20 cellular contexts compared by ENCODE assay signal in the genomic region with DNA sequence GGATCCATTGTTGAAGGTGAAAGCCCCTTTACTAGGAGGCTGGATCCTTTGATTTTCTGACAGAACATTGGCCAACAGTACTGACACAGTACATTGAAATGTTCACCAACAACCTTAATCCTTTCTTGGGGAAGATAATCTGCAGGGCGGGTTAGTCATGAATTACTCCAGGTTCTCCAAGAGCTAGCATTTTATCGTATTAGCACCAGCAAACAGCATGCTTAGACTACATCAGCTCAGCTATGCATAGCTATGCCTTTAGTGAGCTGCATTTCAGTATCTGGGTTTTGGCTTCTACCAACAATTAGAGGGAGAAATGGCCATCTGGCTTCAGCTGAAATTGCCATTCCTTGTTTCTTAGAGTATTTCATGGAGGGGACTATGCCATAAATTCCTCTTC. TPM values are rescaled to one million over a fixed set of nuclear protein-coding genes. Genes with fewer than 3 reads are reported as not detected.
DNase-seq lines count a peak whose midpoint lies in the region; ATAC-seq, FAIRE-seq and TF ChIP-seq lines count a peak whose summit lies in the region.
"Had no signal": no experiment of that assay in that cellular context is flagged by ENCODE, and none has a peak within 500 bp of the region (broad histone marks: within the 10 kb centered on the region; RNA-seq: fewer than 3 reads in every experiment).

No MANE protein-coding gene starts in this region.

- no peaks in the 10 kb centered on the region for H3K27me3 ChIP-seq in naive thymus-derived CD4-positive, alpha-beta T cell (ENCODE audit: control insufficient read depth in 2 of 2, insufficient read depth in 2 of 2, low read length in 2 of 2)
- no peaks in the 10 kb centered on the region for H3K27me3 ChIP-seq in pancreas
- H3K27me3 ChIP-seq: ovary, tibial artery had no signal

- H3K36me3 Mint-ChIP-seq in naive thymus-derived CD4-positive, alpha-beta T cell, result peaks cover 0 to 4% (median 0%) of the 10 kb centered on the region in 5 donors

- no peaks in the 10 kb centered on the region for H3K36me3 ChIP-seq in naive thymus-derived CD4-positive, alpha-beta T cell (ENCODE audit: control insufficient read depth in 2 of 3, insufficient read depth in 3 of 3, low read length in 3 of 3)
- H3K36me3 ChIP-seq in pancreas, result no peaks in the 10 kb centered on the region
- H3K36me3 ChIP-seq: ovary, tibial artery had no signal

- 90 to 98% methylated on average over 2 of the region's 2 CpGs for WGBS in pancreas, 2 donors

- H3K27ac ChIP-seq in naive thymus-derived CD4-positive, alpha-beta T cell (ENCODE audit: low read depth, low read length), result no peak overlapping the region
- H3K27ac ChIP-seq in pancreas, result no peak overlapping the region
- H3K27ac ChIP-seq: ovary, tibial artery had no signal

- H3K4me1 Mint-ChIP-seq in naive thymus-derived CD4-positive, alpha-beta T cell, result no peaks in the 10 kb centered on the region
- H3K4me1 Mint-ChIP-seq: B cell had no signal

- H3K27me3 Mint-ChIP-seq in naive thymus-derived CD4-positive, alpha-beta T cell, result peaks cover 5 to 19% (median 11%) of the 10 kb centered on the region in 5 donors
- H3K27me3 Mint-ChIP-seq: activated B cell treated with CpG ODN at 0.5 μM for 24 hours; B cell; stimulated activated memory B cell treated with anti-CD40 and anti-IgM and Interleukin-4, amounts not matched to agents 10 μg/mL and 1 μg/mL and 100 μg/mL, for 72 hours had no signal

- peaks cover 0 to 2% (median 0%) of the 10 kb centered on the region in 11 donors for H3K9me3 Mint-ChIP-seq in naive thymus-derived CD4-positive, alpha-beta T cell
- H3K9me3 Mint-ChIP-seq: activated B cell treated with CpG ODN at 0.5 μM for 24 hours; stimulated activated memory B cell treated with anti-CD40 and anti-IgM and Interleukin-4, amounts not matched to agents 10 μg/mL and 1 μg/mL and 100 μg/mL, for 72 hours had no signal

- TF ChIP-seq CTCF in pancreas (IDR thresholded peaks at IDR 0.05), result no peak

- H3K4me1 ChIP-seq in naive thymus-derived CD4-positive, alpha-beta T cell (ENCODE audit: control insufficient read depth in 2 of 2, insufficient read depth in 2 of 2, low read length in 2 of 2), result no peaks in the 10 kb centered on the region
- H3K4me1 ChIP-seq in pancreas, result no peaks in the 10 kb centered on the region

- intact Hi-C loops in naive thymus-derived CD4-positive, alpha-beta T cell (cut with micrococcal nuclease), result no loop called here
- intact Hi-C loops in pancreas (cut with DNase I), result no loop called here

- no peak overlapping the region for H3K4me3 Mint-ChIP-seq in naive thymus-derived CD4-positive, alpha-beta T cell
- H3K4me3 Mint-ChIP-seq: activated B cell treated with CpG ODN at 0.5 μM for 24 hours; B cell; stimulated activated memory B cell treated with anti-CD40 and anti-IgM and Interleukin-4, amounts not matched to agents 10 μg/mL and 1 μg/mL and 100 μg/mL, for 72 hours had no signal

- no peaks in the 10 kb centered on the region for H3K9me3 ChIP-seq in naive thymus-derived CD4-positive, alpha-beta T cell (ENCODE audit: control insufficient read depth in 2 of 3, low read length in 3 of 3)
- no peaks in the 10 kb centered on the region for H3K9me3 ChIP-seq in pancreas
- H3K9me3 ChIP-seq: mucosa of descending colon, ovary, tibial artery had no signal

- DNase-seq in EL (peak; percentile 74), M059J (ENCODE audit: low read depth) (peak; percentile 66), cerebellar cortex (ENCODE audit: low spot score) (peak; percentile 54), myocyte (ENCODE audit: low read depth) (peak; percentile 21), SHP77 (lab: John Stamatoyannopoulos, UW) (no peak), pancreas (no peak), midbrain (lab: John Stamatoyannopoulos, UW) (no peak)
- DNase-seq in naive thymus-derived CD4-positive, alpha-beta T cell, result no peak
- DNase-seq: activated B cell treated with CpG ODN at 0.5 μM for 24 hours; activated effector memory CD4-positive, alpha-beta T cell treated with Interleukin-2 at 50 U/mL for 16 hours; anterior cingulate cortex; Calu3; KBM-7; mucosa of descending colon; ovary; T-helper 2 cell; tibial artery had no signal

- POLR2A ChIA-PET in naive thymus-derived CD4-positive, alpha-beta T cell (lab: Charles Lee), result interaction anchor here (0.5 kb wide), 1 partner anchor 133 kb away, joined by 3 read pairs; no protein-coding TSS in a partner anchor

- CTCF ChIA-PET in naive thymus-derived CD4-positive, alpha-beta T cell (lab: Charles Lee), result no interaction called here

- FAIRE-seq in pancreas (lab: Jason Lieb, UNC), result no peak

- no peak for ATAC-seq in naive thymus-derived CD4-positive, alpha-beta T cell
- ATAC-seq in pancreas, result no peak
- ATAC-seq: mucosa of descending colon; Right ventricle myocardium inferior; stimulated activated memory B cell treated with anti-CD40 and anti-IgM and Interleukin-4, amounts not matched to agents 10 μg/mL and 1 μg/mL and 100 μg/mL, for 72 hours had no signal

- H3K27ac Mint-ChIP-seq in naive thymus-derived CD4-positive, alpha-beta T cell, result no peak overlapping the region
- H3K27ac Mint-ChIP-seq: activated B cell treated with CpG ODN at 0.5 μM for 24 hours, B cell had no signal

- H3K4me3 ChIP-seq in naive thymus-derived CD4-positive, alpha-beta T cell (ENCODE audit: low read length), result no peak overlapping the region
- H3K4me3 ChIP-seq in pancreas, result no peak overlapping the region
- H3K4me3 ChIP-seq: mucosa of descending colon, ovary, tibial artery had no signal

RNA-seq across cellular contexts. Expression of a gene that starts 33.8 kb away (rescaled TPM):
- 3.8 and 7.7 TPM in 2 replicates for total RNA-seq in M059J (2014; rRNA removed; shearing (Covaris generic))
- total RNA-seq in myocyte (41.3 and 83.2 TPM in 2 replicates), pancreas (10 to 100 TPM in 2 of 6 donors, 1 to 10 TPM in 4; 5.1 to 12.2 (median 9.6) TPM)
- polyA plus RNA-seq in myocyte (2012), result 25.3 TPM
- total RNA-seq in naive thymus-derived CD4-positive, alpha-beta T cell, result 1 to 10 TPM in 3 of 5 experiments, under 1 TPM in 2; 0.73 to 5.7 (median 1.7) TPM
- not detected for polyA plus RNA-seq in naive thymus-derived CD4-positive, alpha-beta T cell
- polyA plus RNA-seq in pancreas, result 1 to 10 TPM; 2.9 to 4.9 TPM

Comparison
In these comparisons a context has a peak if more than half of its experiments do, and no peak if none do; other contexts are left out.
1. DNase-seq: peak in EL (single experiment), M059J (single experiment), cerebellar cortex (single experiment) and myocyte (single experiment); none in naive thymus-derived CD4-positive, alpha-beta T cell (0 of 9), SHP77 (0 of 2), pancreas (0 of 6) and midbrain (single experiment).